Comparison of ENCODE assay signal across 1 cellular context in the genomic region with DNA sequence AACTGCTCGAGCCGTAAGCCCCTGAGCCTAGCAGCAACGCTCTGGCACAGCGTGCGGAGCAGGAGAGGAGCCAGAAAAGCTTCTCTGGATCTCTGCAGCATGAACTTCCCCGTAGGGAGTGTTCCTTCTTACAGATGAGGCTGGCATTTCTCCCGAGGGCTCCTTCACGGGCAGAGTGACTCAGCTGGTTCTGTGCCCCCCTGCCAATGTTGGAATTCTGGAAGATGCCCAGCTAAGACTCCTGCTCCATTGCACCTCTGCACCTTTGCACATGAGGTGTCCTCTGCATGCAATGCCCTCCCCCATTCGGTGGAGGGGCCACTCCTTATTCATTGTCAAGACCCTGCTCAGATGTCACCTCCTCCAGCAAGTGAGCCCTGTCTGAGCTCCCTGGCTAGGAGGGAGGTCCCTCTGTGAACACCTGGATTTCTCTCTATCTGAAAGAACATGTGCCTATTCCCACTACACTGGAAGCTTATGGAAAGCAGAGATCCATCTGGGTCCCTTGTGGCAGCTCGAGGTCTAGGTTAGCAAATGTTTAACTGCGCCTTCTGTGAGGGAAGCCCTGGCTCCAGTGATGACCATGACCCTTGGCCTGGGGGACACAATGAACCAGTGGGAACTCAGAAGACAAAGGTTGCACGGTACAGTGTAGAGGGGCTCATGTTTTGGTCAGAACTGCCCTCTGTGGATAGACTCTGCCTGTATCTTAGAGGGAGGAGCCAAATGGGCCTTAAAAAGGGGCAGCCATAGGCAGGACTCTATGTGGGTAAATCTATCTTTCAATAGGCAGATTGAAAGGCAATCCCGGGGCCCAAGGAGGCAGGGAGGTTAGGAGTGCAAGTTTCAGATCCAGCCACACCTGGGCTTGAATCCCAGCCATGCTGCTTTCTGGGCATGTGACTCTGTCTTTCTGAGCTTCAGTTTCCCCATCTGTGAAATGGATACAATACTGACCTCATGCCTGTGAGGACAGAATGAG.
TF ChIP-seq lines count a peak whose summit lies in the region.

No MANE protein-coding gene starts in this region.

TF ChIP-seq in HepG2, 621 proteins besides CTCF, POLR2A, EP300 and RAD21 (continued from another document and continues in another):
- TF ChIP-seq ZNF766 (CRISPR knock-in tag; IDR thresholded peaks at IDR 0.05; ENCODE audit: borderline replicate concordance) (no peak; the same call in 1 of the 2 replicates), RFX3 (CRISPR knock-in tag; IDR thresholded peaks at IDR 0.05) (no peak), NCOA2 (CRISPR knock-in tag; IDR thresholded peaks at IDR 0.05) (peak; percentile 88), ESRRA (CRISPR knock-in tag; IDR thresholded peaks at IDR 0.05; ENCODE audit: low read depth) (peak; percentile 88), ZSCAN31 (CRISPR knock-in tag; IDR thresholded peaks at IDR 0.05; ENCODE audit: low read depth) (no peak), NCOA5 (CRISPR knock-in tag; IDR thresholded peaks at IDR 0.05) (no peak), ZNF577 (CRISPR knock-in tag; IDR thresholded peaks at IDR 0.05; ENCODE audit: borderline replicate concordance, low read depth) (no peak), ZNF468 (CRISPR knock-in tag; IDR thresholded peaks at IDR 0.05) (no peak), PLRG1 (conservative IDR thresholded peaks at IDR 0.05) (no peak), ZSCAN29 (CRISPR knock-in tag; conservative IDR thresholded peaks at IDR 0.05) (0 out of 2 replicates have a peak, but pooled peaks have one; percentile 64), SOX13 (IDR thresholded peaks at IDR 0.05) (peak; percentile 77; the same call in 1 of the 2 replicates), SOX13 (CRISPR knock-in tag; conservative IDR thresholded peaks at IDR 0.05 in 1 of 2, IDR thresholded peaks at IDR 0.05 in 1 of 2) (peak in 1 of 2 experiments; percentile 97; a peak in 2 of 4 replicates), SP5 (CRISPR knock-in tag; IDR thresholded peaks at IDR 0.05; ENCODE audit: borderline replicate concordance, low read depth) (peak; percentile 42; the same call in 1 of the 2 replicates), STAG1 (CRISPR knock-in tag; IDR thresholded peaks at IDR 0.05) (peak; percentile 39; the same call in 1 of the 2 replicates), RNF2 (conservative IDR thresholded peaks at IDR 0.05; ENCODE audit: low read depth) (no peak), KDM6A (CRISPR knock-in tag; IDR thresholded peaks at IDR 0.05; ENCODE audit: low read depth) (peak; percentile 77), ZBTB21 (CRISPR knock-in tag; IDR thresholded peaks at IDR 0.05) (0 out of 2 replicates have a peak, but pooled peaks have one; percentile 26), GTF3A (CRISPR knock-in tag; conservative IDR thresholded peaks at IDR 0.05) (no peak), ATF7 (IDR thresholded peaks at IDR 0.05) (no peak), ATF7 (CRISPR knock-in tag; IDR thresholded peaks at IDR 0.05) (no peak), ZBTB38 (CRISPR knock-in tag; IDR thresholded peaks at IDR 0.05) (peak; percentile 9), PHF5A (CRISPR knock-in tag; IDR thresholded peaks at IDR 0.05; ENCODE audit: low read depth, unreplicated experiment) (no peak), FLYWCH1 (CRISPR knock-in tag; IDR thresholded peaks at IDR 0.05) (no peak), ZNF34 (CRISPR knock-in tag; IDR thresholded peaks at IDR 0.05; ENCODE audit: borderline replicate concordance) (no peak)
- TF ChIP-seq, protein P1, sequence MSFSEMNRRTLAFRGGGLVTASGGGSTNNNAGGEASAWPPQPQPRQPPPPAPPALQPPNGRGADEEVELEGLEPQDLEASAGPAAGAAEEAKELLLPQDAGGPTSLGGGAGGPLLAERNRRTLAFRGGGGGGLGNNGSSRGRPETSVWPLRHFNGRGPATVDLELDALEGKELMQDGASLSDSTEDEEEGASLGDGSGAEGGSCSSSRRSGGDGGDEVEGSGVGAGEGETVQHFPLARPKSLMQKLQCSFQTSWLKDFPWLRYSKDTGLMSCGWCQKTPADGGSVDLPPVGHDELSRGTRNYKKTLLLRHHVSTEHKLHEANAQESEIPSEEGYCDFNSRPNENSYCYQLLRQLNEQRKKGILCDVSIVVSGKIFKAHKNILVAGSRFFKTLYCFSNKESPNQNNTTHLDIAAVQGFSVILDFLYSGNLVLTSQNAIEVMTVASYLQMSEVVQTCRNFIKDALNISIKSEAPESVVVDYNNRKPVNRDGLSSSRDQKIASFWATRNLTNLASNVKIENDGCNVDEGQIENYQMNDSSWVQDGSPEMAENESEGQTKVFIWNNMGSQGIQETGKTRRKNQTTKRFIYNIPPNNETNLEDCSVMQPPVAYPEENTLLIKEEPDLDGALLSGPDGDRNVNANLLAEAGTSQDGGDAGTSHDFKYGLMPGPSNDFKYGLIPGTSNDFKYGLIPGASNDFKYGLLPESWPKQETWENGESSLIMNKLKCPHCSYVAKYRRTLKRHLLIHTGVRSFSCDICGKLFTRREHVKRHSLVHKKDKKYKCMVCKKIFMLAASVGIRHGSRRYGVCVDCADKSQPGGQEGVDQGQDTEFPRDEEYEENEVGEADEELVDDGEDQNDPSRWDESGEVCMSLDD (CRISPR knock-in tag; IDR thresholded peaks at IDR 0.05; ENCODE audit: borderline replicate concordance) = peak; percentile 97; the same call in 1 of the 2 replicates
- TF ChIP-seq, protein P2, sequence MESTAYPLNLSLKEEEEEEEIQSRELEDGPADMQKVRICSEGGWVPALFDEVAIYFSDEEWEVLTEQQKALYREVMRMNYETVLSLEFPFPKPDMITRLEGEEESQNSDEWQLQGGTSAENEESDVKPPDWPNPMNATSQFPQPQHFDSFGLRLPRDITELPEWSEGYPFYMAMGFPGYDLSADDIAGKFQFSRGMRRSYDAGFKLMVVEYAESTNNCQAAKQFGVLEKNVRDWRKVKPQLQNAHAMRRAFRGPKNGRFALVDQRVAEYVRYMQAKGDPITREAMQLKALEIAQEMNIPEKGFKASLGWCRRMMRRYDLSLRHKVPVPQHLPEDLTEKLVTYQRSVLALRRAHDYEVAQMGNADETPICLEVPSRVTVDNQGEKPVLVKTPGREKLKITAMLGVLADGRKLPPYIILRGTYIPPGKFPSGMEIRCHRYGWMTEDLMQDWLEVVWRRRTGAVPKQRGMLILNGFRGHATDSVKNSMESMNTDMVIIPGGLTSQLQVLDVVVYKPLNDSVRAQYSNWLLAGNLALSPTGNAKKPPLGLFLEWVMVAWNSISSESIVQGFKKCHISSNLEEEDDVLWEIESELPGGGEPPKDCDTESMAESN (CRISPR knock-in tag; conservative IDR thresholded peaks at IDR 0.05) = peak; percentile 84; the same call in 1 of the 2 replicates
- TF ChIP-seq, protein P3, sequence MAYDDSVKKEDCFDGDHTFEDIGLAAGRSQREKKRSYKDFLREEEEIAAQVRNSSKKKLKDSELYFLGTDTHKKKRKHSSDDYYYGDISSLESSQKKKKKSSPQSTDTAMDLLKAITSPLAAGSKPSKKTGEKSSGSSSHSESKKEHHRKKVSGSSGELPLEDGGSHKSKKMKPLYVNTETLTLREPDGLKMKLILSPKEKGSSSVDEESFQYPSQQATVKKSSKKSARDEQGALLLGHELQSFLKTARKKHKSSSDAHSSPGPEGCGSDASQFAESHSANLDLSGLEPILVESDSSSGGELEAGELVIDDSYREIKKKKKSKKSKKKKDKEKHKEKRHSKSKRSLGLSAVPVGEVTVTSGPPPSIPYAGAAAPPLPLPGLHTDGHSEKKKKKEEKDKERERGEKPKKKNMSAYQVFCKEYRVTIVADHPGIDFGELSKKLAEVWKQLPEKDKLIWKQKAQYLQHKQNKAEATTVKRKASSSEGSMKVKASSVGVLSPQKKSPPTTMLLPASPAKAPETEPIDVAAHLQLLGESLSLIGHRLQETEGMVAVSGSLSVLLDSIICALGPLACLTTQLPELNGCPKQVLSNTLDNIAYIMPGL (CRISPR knock-in tag; IDR thresholded peaks at IDR 0.05; ENCODE audit: borderline replicate concordance in 1 of 2, low read depth in 1 of 2) = peak; percentile 55 to 60; a peak in 1 of 4 replicates
- TF ChIP-seq, protein P4, sequence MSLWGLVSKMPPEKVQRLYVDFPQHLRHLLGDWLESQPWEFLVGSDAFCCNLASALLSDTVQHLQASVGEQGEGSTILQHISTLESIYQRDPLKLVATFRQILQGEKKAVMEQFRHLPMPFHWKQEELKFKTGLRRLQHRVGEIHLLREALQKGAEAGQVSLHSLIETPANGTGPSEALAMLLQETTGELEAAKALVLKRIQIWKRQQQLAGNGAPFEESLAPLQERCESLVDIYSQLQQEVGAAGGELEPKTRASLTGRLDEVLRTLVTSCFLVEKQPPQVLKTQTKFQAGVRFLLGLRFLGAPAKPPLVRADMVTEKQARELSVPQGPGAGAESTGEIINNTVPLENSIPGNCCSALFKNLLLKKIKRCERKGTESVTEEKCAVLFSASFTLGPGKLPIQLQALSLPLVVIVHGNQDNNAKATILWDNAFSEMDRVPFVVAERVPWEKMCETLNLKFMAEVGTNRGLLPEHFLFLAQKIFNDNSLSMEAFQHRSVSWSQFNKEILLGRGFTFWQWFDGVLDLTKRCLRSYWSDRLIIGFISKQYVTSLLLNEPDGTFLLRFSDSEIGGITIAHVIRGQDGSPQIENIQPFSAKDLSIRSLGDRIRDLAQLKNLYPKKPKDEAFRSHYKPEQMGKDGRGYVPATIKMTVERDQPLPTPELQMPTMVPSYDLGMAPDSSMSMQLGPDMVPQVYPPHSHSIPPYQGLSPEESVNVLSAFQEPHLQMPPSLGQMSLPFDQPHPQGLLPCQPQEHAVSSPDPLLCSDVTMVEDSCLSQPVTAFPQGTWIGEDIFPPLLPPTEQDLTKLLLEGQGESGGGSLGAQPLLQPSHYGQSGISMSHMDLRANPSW (CRISPR knock-in tag; IDR thresholded peaks at IDR 0.05; ENCODE audit: borderline replicate concordance) = peak; percentile 65; the same call in 1 of the 2 replicates
- TF ChIP-seq, protein P5, sequence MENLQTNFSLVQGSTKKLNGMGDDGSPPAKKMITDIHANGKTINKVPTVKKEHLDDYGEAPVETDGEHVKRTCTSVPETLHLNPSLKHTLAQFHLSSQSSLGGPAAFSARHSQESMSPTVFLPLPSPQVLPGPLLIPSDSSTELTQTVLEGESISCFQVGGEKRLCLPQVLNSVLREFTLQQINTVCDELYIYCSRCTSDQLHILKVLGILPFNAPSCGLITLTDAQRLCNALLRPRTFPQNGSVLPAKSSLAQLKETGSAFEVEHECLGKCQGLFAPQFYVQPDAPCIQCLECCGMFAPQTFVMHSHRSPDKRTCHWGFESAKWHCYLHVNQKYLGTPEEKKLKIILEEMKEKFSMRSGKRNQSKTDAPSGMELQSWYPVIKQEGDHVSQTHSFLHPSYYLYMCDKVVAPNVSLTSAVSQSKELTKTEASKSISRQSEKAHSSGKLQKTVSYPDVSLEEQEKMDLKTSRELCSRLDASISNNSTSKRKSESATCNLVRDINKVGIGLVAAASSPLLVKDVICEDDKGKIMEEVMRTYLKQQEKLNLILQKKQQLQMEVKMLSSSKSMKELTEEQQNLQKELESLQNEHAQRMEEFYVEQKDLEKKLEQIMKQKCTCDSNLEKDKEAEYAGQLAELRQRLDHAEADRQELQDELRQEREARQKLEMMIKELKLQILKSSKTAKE (CRISPR knock-in tag; IDR thresholded peaks at IDR 0.05; ENCODE audit: borderline replicate concordance) = peak; percentile 69; the same call in 1 of the 2 replicates
- TF ChIP-seq, protein P6, sequence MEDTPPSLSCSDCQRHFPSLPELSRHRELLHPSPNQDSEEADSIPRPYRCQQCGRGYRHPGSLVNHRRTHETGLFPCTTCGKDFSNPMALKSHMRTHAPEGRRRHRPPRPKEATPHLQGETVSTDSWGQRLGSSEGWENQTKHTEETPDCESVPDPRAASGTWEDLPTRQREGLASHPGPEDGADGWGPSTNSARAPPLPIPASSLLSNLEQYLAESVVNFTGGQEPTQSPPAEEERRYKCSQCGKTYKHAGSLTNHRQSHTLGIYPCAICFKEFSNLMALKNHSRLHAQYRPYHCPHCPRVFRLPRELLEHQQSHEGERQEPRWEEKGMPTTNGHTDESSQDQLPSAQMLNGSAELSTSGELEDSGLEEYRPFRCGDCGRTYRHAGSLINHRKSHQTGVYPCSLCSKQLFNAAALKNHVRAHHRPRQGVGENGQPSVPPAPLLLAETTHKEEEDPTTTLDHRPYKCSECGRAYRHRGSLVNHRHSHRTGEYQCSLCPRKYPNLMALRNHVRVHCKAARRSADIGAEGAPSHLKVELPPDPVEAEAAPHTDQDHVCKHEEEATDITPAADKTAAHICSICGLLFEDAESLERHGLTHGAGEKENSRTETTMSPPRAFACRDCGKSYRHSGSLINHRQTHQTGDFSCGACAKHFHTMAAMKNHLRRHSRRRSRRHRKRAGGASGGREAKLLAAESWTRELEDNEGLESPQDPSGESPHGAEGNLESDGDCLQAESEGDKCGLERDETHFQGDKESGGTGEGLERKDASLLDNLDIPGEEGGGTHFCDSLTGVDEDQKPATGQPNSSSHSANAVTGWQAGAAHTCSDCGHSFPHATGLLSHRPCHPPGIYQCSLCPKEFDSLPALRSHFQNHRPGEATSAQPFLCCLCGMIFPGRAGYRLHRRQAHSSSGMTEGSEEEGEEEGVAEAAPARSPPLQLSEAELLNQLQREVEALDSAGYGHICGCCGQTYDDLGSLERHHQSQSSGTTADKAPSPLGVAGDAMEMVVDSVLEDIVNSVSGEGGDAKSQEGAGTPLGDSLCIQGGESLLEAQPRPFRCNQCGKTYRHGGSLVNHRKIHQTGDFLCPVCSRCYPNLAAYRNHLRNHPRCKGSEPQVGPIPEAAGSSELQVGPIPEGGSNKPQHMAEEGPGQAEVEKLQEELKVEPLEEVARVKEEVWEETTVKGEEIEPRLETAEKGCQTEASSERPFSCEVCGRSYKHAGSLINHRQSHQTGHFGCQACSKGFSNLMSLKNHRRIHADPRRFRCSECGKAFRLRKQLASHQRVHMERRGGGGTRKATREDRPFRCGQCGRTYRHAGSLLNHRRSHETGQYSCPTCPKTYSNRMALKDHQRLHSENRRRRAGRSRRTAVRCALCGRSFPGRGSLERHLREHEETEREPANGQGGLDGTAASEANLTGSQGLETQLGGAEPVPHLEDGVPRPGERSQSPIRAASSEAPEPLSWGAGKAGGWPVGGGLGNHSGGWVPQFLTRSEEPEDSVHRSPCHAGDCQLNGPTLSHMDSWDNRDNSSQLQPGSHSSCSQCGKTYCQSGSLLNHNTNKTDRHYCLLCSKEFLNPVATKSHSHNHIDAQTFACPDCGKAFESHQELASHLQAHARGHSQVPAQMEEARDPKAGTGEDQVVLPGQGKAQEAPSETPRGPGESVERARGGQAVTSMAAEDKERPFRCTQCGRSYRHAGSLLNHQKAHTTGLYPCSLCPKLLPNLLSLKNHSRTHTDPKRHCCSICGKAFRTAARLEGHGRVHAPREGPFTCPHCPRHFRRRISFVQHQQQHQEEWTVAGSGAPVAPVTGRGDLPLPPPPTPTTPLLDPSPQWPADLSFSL (CRISPR knock-in tag; IDR thresholded peaks at IDR 0.05) = no peak
- TF ChIP-seq, protein P7, sequence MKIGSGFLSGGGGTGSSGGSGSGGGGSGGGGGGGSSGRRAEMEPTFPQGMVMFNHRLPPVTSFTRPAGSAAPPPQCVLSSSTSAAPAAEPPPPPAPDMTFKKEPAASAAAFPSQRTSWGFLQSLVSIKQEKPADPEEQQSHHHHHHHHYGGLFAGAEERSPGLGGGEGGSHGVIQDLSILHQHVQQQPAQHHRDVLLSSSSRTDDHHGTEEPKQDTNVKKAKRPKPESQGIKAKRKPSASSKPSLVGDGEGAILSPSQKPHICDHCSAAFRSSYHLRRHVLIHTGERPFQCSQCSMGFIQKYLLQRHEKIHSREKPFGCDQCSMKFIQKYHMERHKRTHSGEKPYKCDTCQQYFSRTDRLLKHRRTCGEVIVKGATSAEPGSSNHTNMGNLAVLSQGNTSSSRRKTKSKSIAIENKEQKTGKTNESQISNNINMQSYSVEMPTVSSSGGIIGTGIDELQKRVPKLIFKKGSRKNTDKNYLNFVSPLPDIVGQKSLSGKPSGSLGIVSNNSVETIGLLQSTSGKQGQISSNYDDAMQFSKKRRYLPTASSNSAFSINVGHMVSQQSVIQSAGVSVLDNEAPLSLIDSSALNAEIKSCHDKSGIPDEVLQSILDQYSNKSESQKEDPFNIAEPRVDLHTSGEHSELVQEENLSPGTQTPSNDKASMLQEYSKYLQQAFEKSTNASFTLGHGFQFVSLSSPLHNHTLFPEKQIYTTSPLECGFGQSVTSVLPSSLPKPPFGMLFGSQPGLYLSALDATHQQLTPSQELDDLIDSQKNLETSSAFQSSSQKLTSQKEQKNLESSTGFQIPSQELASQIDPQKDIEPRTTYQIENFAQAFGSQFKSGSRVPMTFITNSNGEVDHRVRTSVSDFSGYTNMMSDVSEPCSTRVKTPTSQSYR (CRISPR knock-in tag; IDR thresholded peaks at IDR 0.05; ENCODE audit: borderline replicate concordance) = peak; percentile 35; the same call in 1 of the 2 replicates
